22 cellular contexts compared by ENCODE assay signal in the genomic region with DNA sequence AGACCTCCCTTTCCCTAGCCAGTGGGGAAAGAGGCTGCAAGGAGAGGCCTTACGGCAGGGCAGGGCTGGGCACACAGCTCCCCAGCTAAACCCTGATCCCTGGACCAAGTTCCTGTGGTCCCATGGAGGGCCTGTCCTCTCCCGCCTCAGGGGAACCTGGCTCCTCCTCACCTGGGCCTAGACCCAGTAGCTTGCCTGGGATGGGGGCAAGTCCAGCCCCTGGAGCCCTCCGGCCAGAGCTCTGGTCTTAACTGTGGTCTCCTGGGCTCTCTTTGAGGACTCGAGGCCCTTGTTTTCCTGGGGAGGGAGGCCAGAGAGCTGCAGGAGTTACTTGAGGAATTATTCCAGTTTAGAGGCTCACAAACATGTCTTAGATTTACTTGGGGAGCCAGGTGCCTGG. TPM values are rescaled to one million over a fixed set of nuclear protein-coding genes. Genes with fewer than 3 reads are reported as not detected.
"Had no signal": no experiment of that assay in that cellular context is flagged by ENCODE, and none has a peak within 500 bp of the region (broad histone marks: within the 10 kb centered on the region; RNA-seq: fewer than 3 reads in every experiment).

No MANE protein-coding gene starts in this region.

- H3K4me1 ChIP-seq: gastroesophageal sphincter, right atrium auricular region, uterus had no signal

- ATAC-seq: effector memory CD8-positive, alpha-beta T cell; gastroesophageal sphincter; left colon; left ventricle myocardium superior; stimulated activated effector memory CD8-positive, alpha-beta T cell treated with anti-CD3 and anti-CD28 coated beads, Interleukin-12 subunit alpha, Interleukin-12 subunit beta, amount 100 ng/mL, for 72 hours; stimulated activated naive CD8-positive, alpha-beta T cell treated with anti-CD3 and anti-CD28 coated beads, Interleukin-15, Interleukin-2, amounts not matched to agents 100 U/mL and 50 U/mL, for 24 hours had no signal

- H3K27ac ChIP-seq: esophagus squamous epithelium, gastroesophageal sphincter, ovary, right atrium auricular region, suprapubic skin, thyroid gland, upper lobe of left lung, uterus had no signal

- H3K4me2 ChIP-seq: smooth muscle cell had no signal

- H3K9me3 ChIP-seq: esophagus squamous epithelium, gastroesophageal sphincter, ovary, right atrium auricular region, suprapubic skin, thyroid gland, upper lobe of left lung, uterus had no signal

- DNase-seq: effector memory CD8-positive, alpha-beta T cell; esophagus squamous epithelium; foreskin fibroblast; immature natural killer cell; left colon; left ventricle myocardium superior; mesendoderm; naive B cell; ovary; stimulated activated CD4-positive, alpha-beta T cell treated with anti-CD3 and anti-CD28 coated beads, Interleukin-4, amount 100 ng/mL, for 1 hour; stimulated activated CD8-positive, alpha-beta memory T cell treated with anti-CD3 and anti-CD28 coated beads, Interleukin-4, amount 100 ng/mL, for 48 hours; stimulated activated naive CD8-positive, alpha-beta T cell treated with anti-CD3 and anti-CD28 coated beads, Interleukin-15, Interleukin-2, amounts not matched to agents 100 U/mL and 50 U/mL, for 24 hours; thyroid gland; uterus had no signal

- H3K4me3 ChIP-seq: esophagus squamous epithelium, gastroesophageal sphincter, lung, ovary, right atrium auricular region, smooth muscle cell, suprapubic skin, thyroid gland, upper lobe of left lung, uterus had no signal

- H3K27me3 ChIP-seq: esophagus squamous epithelium, ovary, right atrium auricular region, suprapubic skin, thyroid gland, upper lobe of left lung, uterus had no signal

- H3K36me3 ChIP-seq: esophagus squamous epithelium, gastroesophageal sphincter, ovary, right atrium auricular region, suprapubic skin, thyroid gland, upper lobe of left lung, uterus had no signal

RNA-seq across cellular contexts. Expression of gene ZP3, which starts 1.5 kb away (rescaled TPM):
- total RNA-seq: left ventricle myocardium superior had no signal
- polyA plus RNA-seq: neural cell had no signal
